1 cellular context compared by ENCODE assay signal in the genomic region with DNA sequence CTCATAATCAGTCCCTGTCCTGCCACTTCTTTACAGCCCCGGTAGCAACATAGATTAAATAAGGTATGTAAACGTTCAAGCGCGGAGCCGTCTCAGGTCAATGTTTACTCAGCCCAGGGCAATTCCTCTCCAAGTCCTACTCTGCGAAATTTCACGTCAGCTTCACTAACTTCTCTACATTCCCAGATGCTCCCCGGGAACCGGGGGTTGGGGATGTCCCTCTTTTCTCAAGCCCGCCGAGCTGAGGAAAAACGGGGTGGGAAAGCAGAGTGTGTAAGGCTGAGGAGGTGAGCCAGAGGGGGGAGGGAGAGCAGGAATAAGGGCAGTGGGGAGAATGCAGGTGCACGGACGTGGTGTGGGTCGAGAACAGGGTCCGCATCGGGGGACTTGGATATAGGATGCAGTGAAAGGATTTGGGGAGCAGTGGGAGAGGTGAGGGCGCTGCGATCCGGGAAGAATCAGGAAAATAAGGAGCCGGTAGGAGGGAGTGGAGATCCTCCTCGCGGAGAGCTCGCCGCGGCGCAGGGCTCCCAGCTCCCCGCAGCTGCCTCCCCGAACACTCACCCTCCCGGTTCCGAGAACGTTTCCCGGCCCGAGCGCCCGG.
TF ChIP-seq lines count a peak whose summit lies in the region.

No MANE protein-coding gene starts in this region.

TF ChIP-seq in HepG2, 621 proteins besides CTCF, POLR2A, EP300 and RAD21 (continued from another document and continues in another):
- 0 out of 2 replicates have a peak, but pooled peaks have one; percentile 14 for TF ChIP-seq ZNF766 (CRISPR knock-in tag; IDR thresholded peaks at IDR 0.05; ENCODE audit: borderline replicate concordance)
- no peak for TF ChIP-seq TRIM24 (CRISPR knock-in tag; IDR thresholded peaks at IDR 0.05)
- TF ChIP-seq, protein P1, sequence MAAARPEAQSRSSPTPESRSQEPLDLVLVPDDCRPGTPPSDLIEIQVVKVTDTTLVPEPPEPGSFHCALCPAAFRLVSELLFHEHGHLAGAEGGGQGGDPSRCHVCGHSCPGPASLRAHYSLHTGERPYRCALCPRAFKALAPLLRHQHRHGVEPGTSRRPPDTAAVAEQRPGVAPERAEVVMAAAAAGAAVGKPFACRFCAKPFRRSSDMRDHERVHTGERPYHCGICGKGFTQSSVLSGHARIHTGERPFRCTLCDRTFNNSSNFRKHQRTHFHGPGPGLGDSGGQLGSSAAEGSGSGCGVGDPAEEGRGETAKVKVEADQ (CRISPR knock-in tag; IDR thresholded peaks at IDR 0.05; ENCODE audit: borderline replicate concordance): no peak
- TF ChIP-seq, protein P2, sequence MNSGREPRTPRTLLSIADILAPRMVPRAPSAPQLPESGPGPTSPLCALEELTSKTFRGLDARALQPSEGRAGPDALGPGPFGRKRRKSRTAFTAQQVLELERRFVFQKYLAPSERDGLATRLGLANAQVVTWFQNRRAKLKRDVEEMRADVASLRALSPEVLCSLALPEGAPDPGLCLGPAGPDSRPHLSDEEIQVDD (CRISPR knock-in tag; IDR thresholded peaks at IDR 0.05; ENCODE audit: borderline replicate concordance): no peak
- TF ChIP-seq ZNF224 (CRISPR knock-in tag; IDR thresholded peaks at IDR 0.05): no peak
- TF ChIP-seq, protein P3, sequence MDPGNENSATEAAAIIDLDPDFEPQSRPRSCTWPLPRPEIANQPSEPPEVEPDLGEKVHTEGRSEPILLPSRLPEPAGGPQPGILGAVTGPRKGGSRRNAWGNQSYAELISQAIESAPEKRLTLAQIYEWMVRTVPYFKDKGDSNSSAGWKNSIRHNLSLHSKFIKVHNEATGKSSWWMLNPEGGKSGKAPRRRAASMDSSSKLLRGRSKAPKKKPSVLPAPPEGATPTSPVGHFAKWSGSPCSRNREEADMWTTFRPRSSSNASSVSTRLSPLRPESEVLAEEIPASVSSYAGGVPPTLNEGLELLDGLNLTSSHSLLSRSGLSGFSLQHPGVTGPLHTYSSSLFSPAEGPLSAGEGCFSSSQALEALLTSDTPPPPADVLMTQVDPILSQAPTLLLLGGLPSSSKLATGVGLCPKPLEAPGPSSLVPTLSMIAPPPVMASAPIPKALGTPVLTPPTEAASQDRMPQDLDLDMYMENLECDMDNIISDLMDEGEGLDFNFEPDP (CRISPR knock-in tag; conservative IDR thresholded peaks at IDR 0.05): no peak
- no peak for TF ChIP-seq ZNF530 (CRISPR knock-in tag; IDR thresholded peaks at IDR 0.05; ENCODE audit: low read depth)
- TF ChIP-seq ATM (IDR thresholded peaks at IDR 0.05; ENCODE audit: borderline replicate concordance): no peak
- TF ChIP-seq ZNF263 (CRISPR knock-in tag; IDR thresholded peaks at IDR 0.05): no peak; the same call in 1 of the 2 replicates
- TF ChIP-seq, protein P4, sequence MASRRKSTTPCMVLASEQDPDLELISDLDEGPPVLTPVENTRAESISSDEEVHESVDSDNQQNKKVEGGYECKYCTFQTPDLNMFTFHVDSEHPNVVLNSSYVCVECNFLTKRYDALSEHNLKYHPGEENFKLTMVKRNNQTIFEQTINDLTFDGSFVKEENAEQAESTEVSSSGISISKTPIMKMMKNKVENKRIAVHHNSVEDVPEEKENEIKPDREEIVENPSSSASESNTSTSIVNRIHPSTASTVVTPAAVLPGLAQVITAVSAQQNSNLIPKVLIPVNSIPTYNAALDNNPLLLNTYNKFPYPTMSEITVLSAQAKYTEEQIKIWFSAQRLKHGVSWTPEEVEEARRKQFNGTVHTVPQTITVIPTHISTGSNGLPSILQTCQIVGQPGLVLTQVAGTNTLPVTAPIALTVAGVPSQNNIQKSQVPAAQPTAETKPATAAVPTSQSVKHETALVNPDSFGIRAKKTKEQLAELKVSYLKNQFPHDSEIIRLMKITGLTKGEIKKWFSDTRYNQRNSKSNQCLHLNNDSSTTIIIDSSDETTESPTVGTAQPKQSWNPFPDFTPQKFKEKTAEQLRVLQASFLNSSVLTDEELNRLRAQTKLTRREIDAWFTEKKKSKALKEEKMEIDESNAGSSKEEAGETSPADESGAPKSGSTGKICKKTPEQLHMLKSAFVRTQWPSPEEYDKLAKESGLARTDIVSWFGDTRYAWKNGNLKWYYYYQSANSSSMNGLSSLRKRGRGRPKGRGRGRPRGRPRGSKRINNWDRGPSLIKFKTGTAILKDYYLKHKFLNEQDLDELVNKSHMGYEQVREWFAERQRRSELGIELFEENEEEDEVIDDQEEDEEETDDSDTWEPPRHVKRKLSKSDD (CRISPR knock-in tag; IDR thresholded peaks at IDR 0.05; ENCODE audit: low read depth): no peak
- TF ChIP-seq, protein P5, sequence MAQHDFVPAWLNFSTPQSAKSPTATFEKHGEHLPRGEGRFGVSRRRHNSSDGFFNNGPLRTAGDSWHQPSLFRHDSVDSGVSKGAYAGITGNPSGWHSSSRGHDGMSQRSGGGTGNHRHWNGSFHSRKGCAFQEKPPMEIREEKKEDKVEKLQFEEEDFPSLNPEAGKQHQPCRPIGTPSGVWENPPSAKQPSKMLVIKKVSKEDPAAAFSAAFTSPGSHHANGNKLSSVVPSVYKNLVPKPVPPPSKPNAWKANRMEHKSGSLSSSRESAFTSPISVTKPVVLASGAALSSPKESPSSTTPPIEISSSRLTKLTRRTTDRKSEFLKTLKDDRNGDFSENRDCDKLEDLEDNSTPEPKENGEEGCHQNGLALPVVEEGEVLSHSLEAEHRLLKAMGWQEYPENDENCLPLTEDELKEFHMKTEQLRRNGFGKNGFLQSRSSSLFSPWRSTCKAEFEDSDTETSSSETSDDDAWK (CRISPR knock-in tag; IDR thresholded peaks at IDR 0.05): no peak
- TF ChIP-seq, protein P6, sequence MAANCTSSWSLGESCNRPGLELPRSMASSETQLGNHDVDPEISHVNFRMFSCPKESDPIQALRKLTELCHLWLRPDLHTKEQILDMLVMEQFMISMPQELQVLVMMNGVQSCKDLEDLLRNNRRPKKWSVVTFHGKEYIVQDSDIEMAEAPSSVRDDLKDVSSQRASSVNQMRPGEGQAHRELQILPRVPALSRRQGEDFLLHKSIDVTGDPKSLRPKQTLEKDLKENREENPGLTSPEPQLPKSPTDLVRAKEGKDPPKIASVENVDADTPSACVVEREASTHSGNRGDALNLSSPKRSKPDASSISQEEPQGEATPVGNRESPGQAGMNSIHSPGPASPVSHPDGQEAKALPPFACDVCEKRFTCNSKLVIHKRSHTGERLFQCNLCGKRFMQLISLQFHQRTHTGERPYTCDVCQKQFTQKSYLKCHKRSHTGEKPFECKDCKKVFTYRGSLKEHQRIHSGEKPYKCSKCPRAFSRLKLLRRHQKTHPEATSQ (CRISPR knock-in tag; IDR thresholded peaks at IDR 0.05; ENCODE audit: borderline replicate concordance): 0 out of 2 replicates have a peak, but pooled peaks have one; percentile 37
- TF ChIP-seq HNRNPLL (IDR thresholded peaks at IDR 0.05; ENCODE audit: low read depth, low read length, poor library complexity, severe bottlenecking): peak; percentile 44
- peak; percentile 62; the same call in 1 of the 2 replicates for TF ChIP-seq SSRP1 (CRISPR knock-in tag; IDR thresholded peaks at IDR 0.05)
- TF ChIP-seq SNAPC2 (CRISPR knock-in tag; IDR thresholded peaks at IDR 0.05): 0 out of 2 replicates have a peak, but pooled peaks have one; percentile 0
- TF ChIP-seq, protein P7, sequence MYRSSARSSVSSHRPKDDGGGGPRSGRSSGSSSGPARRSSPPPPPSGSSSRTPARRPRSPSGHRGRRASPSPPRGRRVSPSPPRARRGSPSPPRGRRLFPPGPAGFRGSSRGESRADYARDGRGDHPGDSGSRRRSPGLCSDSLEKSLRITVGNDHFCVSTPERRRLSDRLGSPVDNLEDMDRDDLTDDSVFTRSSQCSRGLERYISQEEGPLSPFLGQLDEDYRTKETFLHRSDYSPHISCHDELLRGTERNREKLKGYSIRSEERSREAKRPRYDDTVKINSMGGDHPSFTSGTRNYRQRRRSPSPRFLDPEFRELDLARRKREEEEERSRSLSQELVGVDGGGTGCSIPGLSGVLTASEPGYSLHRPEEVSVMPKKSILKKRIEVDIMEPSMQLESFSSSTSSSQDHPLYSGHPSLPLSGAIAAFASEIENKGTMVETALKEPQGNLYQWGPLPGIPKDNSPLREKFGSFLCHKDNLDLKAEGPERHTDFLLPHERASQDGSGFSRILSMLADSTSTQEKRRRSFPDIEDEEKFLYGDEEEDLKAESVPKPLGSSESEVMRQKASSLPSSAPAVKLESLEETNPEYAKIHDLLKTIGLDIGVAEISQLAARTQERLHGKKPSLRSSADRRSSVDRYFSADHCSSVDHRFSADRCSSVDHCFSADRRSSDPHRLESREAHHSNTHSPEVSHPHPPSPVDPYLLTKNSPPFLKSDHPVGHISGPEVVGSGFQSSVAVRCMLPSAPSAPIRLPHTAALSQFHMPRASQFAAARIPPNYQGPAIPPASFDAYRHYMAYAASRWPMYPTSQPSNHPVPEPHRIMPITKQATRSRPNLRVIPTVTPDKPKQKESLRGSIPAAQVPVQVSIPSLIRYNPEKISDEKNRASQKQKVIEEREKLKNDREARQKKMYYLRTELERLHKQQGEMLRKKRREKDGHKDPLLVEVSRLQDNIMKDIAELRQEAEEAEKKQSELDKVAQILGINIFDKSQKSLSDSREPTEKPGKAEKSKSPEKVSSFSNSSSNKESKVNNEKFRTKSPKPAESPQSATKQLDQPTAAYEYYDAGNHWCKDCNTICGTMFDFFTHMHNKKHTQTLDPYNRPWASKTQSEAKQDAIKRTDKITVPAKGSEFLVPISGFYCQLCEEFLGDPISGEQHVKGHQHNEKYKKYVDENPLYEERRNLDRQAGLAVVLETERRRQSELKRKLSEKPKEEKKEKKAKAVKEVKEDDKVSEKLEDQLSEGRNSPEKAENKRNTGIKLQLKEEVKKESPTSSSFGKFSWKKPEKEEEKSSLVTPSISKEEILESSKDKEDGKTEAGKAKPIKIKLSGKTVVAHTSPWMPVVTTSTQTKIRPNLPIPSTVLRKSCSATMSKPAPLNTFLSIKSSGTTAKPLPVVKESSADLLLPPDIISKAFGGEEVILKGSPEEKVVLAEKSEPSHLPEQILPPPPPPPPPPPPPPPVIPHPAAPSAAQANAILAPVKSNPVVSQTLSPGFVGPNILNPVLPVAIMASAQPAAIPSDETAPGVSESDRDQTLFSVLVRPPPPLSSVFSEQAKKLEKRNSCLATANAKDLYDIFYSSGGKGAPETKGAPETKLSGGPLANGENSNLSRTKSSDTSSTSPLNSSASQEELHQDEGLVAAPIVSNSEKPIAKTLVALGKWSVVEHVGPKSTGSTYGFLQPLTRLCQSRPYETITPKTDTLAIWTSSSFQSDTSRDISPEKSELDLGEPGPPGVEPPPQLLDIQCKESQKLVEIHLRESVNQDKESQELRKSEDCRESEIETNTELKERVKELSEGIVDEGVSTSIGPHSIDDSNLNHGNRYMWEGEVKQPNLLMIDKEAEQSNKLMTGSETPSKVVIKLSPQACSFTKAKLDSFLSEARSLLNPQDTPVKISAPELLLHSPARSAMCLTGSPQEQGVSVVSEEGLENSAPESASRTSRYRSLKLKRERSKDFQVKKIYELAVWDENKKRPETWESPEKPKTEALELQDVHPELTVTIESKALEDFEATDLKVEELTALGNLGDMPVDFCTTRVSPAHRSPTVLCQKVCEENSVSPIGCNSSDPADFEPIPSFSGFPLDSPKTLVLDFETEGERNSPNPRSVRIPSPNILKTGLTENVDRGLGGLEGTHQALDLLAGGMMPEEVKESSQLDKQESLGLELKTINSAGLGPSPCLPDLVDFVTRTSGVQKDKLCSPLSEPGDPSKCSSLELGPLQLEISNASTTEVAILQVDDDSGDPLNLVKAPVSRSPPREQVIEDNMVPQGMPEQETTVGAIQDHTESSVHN (CRISPR knock-in tag; IDR thresholded peaks at IDR 0.05): 0 out of 2 replicates have a peak, but pooled peaks have one; percentile 5
- TF ChIP-seq FLYWCH1 (CRISPR knock-in tag; IDR thresholded peaks at IDR 0.05): no peak
- TF ChIP-seq MEF2D (CRISPR knock-in tag; IDR thresholded peaks at IDR 0.05): peak; percentile 83; the same call in 1 of the 2 replicates
- TF ChIP-seq TAF1 (CRISPR knock-in tag; IDR thresholded peaks at IDR 0.05): no peak
- TF ChIP-seq NCOA1 (CRISPR knock-in tag; IDR thresholded peaks at IDR 0.05): peak; percentile 30; the same call in 1 of the 2 replicates
- TF ChIP-seq, protein P8, sequence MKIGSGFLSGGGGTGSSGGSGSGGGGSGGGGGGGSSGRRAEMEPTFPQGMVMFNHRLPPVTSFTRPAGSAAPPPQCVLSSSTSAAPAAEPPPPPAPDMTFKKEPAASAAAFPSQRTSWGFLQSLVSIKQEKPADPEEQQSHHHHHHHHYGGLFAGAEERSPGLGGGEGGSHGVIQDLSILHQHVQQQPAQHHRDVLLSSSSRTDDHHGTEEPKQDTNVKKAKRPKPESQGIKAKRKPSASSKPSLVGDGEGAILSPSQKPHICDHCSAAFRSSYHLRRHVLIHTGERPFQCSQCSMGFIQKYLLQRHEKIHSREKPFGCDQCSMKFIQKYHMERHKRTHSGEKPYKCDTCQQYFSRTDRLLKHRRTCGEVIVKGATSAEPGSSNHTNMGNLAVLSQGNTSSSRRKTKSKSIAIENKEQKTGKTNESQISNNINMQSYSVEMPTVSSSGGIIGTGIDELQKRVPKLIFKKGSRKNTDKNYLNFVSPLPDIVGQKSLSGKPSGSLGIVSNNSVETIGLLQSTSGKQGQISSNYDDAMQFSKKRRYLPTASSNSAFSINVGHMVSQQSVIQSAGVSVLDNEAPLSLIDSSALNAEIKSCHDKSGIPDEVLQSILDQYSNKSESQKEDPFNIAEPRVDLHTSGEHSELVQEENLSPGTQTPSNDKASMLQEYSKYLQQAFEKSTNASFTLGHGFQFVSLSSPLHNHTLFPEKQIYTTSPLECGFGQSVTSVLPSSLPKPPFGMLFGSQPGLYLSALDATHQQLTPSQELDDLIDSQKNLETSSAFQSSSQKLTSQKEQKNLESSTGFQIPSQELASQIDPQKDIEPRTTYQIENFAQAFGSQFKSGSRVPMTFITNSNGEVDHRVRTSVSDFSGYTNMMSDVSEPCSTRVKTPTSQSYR (CRISPR knock-in tag; IDR thresholded peaks at IDR 0.05; ENCODE audit: borderline replicate concordance): no peak
- TF ChIP-seq, protein P9, sequence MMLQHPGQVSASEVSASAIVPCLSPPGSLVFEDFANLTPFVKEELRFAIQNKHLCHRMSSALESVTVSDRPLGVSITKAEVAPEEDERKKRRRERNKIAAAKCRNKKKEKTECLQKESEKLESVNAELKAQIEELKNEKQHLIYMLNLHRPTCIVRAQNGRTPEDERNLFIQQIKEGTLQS (CRISPR knock-in tag; IDR thresholded peaks at IDR 0.05): no peak
- 0 out of 2 replicates have a peak, but pooled peaks have one; percentile 61 for TF ChIP-seq NRL (CRISPR knock-in tag; IDR thresholded peaks at IDR 0.05; ENCODE audit: borderline replicate concordance)
- 0 out of 2 replicates have a peak, but pooled peaks have one; percentile 52 for TF ChIP-seq REL (CRISPR knock-in tag; conservative IDR thresholded peaks at IDR 0.05)
- TF ChIP-seq, protein P10, sequence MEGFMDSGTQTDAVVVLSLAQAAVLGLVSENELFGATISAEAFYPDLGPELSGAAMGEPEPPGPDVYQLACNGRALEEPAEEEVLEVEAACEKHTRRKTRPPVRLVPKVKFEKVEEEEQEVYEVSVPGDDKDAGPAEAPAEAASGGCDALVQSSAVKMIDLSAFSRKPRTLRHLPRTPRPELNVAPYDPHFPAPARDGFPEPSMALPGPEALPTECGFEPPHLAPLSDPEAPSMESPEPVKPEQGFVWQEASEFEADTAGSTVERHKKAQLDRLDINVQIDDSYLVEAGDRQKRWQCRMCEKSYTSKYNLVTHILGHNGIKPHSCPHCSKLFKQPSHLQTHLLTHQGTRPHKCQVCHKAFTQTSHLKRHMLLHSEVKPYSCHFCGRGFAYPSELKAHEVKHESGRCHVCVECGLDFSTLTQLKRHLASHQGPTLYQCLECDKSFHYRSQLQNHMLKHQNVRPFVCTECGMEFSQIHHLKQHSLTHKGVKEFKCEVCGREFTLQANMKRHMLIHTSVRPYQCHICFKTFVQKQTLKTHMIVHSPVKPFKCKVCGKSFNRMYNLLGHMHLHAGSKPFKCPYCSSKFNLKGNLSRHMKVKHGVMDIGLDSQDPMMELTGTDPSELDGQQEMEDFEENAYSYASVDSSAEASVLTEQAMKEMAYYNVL (CRISPR knock-in tag; IDR thresholded peaks at IDR 0.05; ENCODE audit: borderline replicate concordance): no peak
- no peak for TF ChIP-seq HMGA1 (CRISPR knock-in tag; conservative IDR thresholded peaks at IDR 0.05)
- TF ChIP-seq GABPB1 (CRISPR knock-in tag; IDR thresholded peaks at IDR 0.05): no peak
- no peak for TF ChIP-seq SOX13 (IDR thresholded peaks at IDR 0.05)
- TF ChIP-seq SOX13 (CRISPR knock-in tag; conservative IDR thresholded peaks at IDR 0.05 in 1 of 2, IDR thresholded peaks at IDR 0.05 in 1 of 2): peak; percentile 38 to 66; a peak in 1 of 4 replicates
